ENCODE assay signal across 8 cellular contexts in the genomic region with DNA sequence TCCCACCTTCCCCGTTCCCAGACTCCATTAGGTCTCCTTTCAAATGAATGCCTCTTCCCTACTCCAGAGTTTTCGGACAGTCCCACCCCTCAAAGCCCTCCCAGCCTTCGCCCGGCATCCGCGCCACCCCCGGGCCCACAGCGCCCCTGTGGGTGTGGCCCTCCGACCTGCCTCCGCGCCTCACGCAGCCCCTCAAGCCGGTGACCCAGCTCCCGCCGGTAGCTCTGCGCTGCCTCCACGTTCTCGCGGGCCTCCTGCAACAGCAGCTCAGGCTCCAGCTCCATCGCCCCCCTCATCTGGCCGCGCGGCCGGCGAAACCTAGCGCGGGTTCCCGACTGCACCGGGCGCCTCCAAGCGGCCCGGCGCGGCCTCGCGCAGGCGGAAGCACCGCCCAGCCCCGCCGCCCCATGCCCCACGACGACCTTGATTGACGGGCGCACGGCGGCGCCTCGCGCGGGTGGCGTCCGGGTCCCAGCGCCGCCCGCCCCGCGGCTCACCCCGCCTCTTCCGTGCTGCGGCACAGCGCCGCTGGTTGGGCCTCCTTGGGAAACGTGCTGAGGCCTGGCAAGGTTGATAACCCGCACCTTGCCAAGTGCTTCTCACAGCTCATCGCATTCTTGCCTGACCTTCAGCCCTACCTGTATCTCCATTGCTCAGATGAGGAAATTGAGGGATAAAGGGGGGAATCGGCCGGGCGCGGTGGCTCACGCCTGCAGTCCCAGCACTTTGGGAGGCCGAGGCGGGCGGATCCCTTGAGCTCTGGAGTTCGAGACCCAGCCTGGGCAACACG. TPM values are rescaled to one million over a fixed set of nuclear protein-coding genes. Genes with fewer than 3 reads are reported as not detected.
DNase-seq lines count a peak whose midpoint lies in the region; ATAC-seq, FAIRE-seq and TF ChIP-seq lines count a peak whose summit lies in the region.

Gene CRLF3 (minus strand): TSS at position 337 of the 790 bp plus-strand sequence. CDS start 41 bp downstream, at position 296.

- peaks cover 9 to 31% of the 10 kb centered on the region in 2 donors for H3K4me1 ChIP-seq in adrenal gland (replicated peaks in 1 of 2)
- H3K4me1 ChIP-seq in heart right ventricle, result peaks cover 0 to 61% (median 28%) of the 10 kb centered on the region in 9 donors
- H3K4me1 ChIP-seq in upper lobe of left lung, result peaks cover 26 to 47% (median 35%) of the 10 kb centered on the region in 4 donors

- TF ChIP-seq EP300 in upper lobe of left lung (IDR thresholded peaks at IDR 0.05), result no peak

- no peaks in the 10 kb centered on the region for H3K9me3 Mint-ChIP-seq in T-cell

- no peaks in the 10 kb centered on the region for H3K9me3 ChIP-seq in adrenal gland (replicated peaks in 1 of 3)
- H3K9me3 ChIP-seq in heart right ventricle, result no peaks in the 10 kb centered on the region
- H3K9me3 ChIP-seq in upper lobe of left lung, result no peaks in the 10 kb centered on the region

- H3K4me3 Mint-ChIP-seq in T-cell, result peak within 1 kb of the TSS; percentile 90 to 94 (median 93)

- TF ChIP-seq POLR2A in GM12891 (IDR thresholded peaks at IDR 0.05; ENCODE audit: low read depth, low read length), result peak; percentile 78
- TF ChIP-seq POLR2A in adrenal gland (IDR thresholded peaks at IDR 0.05), result peak; percentile 58 to 73
- TF ChIP-seq POLR2A in upper lobe of left lung (IDR thresholded peaks at IDR 0.05), result peak in 3 of 4 donors; percentile 45 to 90 (median 67)

- H3K27ac ChIP-seq in adrenal gland (peak within 1 kb of the TSS in 4 of 5 donors; percentile 49 to 85 (median 78)), heart right ventricle (peak within 1 kb of the TSS in 9 of 10 donors; percentile 62 to 97 (median 82)), upper lobe of left lung (peak within 1 kb of the TSS; percentile 78 to 97 (median 88))

- peak; percentile 99 for FAIRE-seq in GM12891 (lab: Jason Lieb, UNC)

- no peaks in the 10 kb centered on the region for H3K36me3 ChIP-seq in adrenal gland (replicated peaks in 1 of 2)
- no peaks in the 10 kb centered on the region for H3K36me3 ChIP-seq in heart right ventricle
- no peaks in the 10 kb centered on the region for H3K36me3 ChIP-seq in upper lobe of left lung

- peak within 1 kb of the TSS; percentile 62 to 96 (median 80) for H3K4me3 ChIP-seq in adrenal gland
- peak within 1 kb of the TSS; percentile 42 to 98 (median 94) for H3K4me3 ChIP-seq in heart right ventricle
- peak within 1 kb of the TSS; percentile 54 to 98 (median 92) for H3K4me3 ChIP-seq in upper lobe of left lung

- H3K36me3 Mint-ChIP-seq in T-cell, result no peaks in the 10 kb centered on the region

- peaks cover 38 to 44% (median 41%) of the 10 kb centered on the region in 3 donors for H3K4me1 Mint-ChIP-seq in T-cell

- ATAC-seq in HG02840 (IDR thresholded peaks at IDR 0.05; ENCODE audit: low FRiP score, unreplicated experiment) (peak; percentile 82), T-cell (replicated peaks in 1 of 4) (peak; percentile 94 to 97 (median 96)), heart right ventricle (peak; percentile 96 to 99 (median 99)), upper lobe of left lung (ENCODE audit: low FRiP score in 2 of 2) (peak; percentile 98 to 99)

- POLR2A ChIA-PET in T-cell (lab: Charles Lee), result interaction anchor here in 1 of 2 donors (0.6 kb wide), 3 partner anchors 26 to 487 kb away, joined by 3 to 4 read pairs (median 3); no protein-coding TSS in a partner anchor

- H3K27me3 Mint-ChIP-seq in T-cell, result no peaks in the 10 kb centered on the region

- H3K27ac Mint-ChIP-seq in T-cell, result peak within 1 kb of the TSS; percentile 93 to 94

- peak in 5 of 6 experiments; percentile 32 to 63 (median 60) for TF ChIP-seq CTCF in adrenal gland (IDR thresholded peaks at IDR 0.05)
- peak; percentile 24 to 80 (median 64) for TF ChIP-seq CTCF in heart right ventricle (IDR thresholded peaks at IDR 0.05)
- TF ChIP-seq CTCF in upper lobe of left lung (IDR thresholded peaks at IDR 0.05), result peak; percentile 69 to 87 (median 80)

- WGBS in adrenal gland, 4 donors, result 4 to 18% (median 11%) methylated on average over 21 to 75 of the region's 75 CpGs
- 5 to 8% methylated on average over 72 to 75 of the region's 75 CpGs for WGBS in heart right ventricle, 2 donors
- WGBS in upper lobe of left lung, 2 donors, result 13 to 17% methylated on average over 29 to 36 of the region's 75 CpGs

- H3K27me3 ChIP-seq in adrenal gland (no peaks in the 10 kb centered on the region), heart right ventricle (no peaks in the 10 kb centered on the region), upper lobe of left lung (no peaks in the 10 kb centered on the region)

- intact Hi-C loops in adrenal gland (cut with DNase I) (loop anchor here (10.0 kb wide), 1 partner anchor 110 kb away; no protein-coding TSS in a partner anchor), heart right ventricle (cut with DNase I) (loop anchor here in 1 of 10 donors (5.0 kb wide), 1 partner anchor 347 kb away; the partner anchor contains the start of gene GOSR1), posterior vena cava (cut with DNase I) (no loop called here)

- CTCF ChIA-PET in T-cell (lab: Charles Lee), result interaction anchor here (0.5 to 4.2 kb wide), 13 partner anchors 10 to 1234 kb away, joined by 3 to 48 read pairs (median 3); partner anchors contain the start of gene GOSR1 (in 1 of the 2)

- DNase-seq in GM12891 (ENCODE audit: insufficient read length, low spot score) (peak; percentile 92), NCI-H1436 treated with DMSO at 0.1 percent for 48 hours (lab: John Stamatoyannopoulos, UW) (peak; percentile 60), T-cell (peak; percentile 79 to 94 (median 89)), adrenal gland (peak; percentile 86 to 91 (median 88)), heart right ventricle (peak; percentile 88 to 90), posterior vena cava (ENCODE audit: low spot score) (peak; percentile 97), upper lobe of left lung (peak; percentile 92 to 99)

TF ChIP-seq in GM12891, 5 proteins besides CTCF, POLR2A, EP300 and RAD21:
- TF ChIP-seq SPI1 (IDR thresholded peaks at IDR 0.05; ENCODE audit: low read depth, low read length), result 0 out of 2 replicates have a peak, but pooled peaks have one; percentile 15
- no peak; the same call in 1 of the 2 replicates for TF ChIP-seq POU2F2 (IDR thresholded peaks at IDR 0.05; ENCODE audit: low read depth, low read length)
- peak; percentile 49 for TF ChIP-seq TAF1 (IDR thresholded peaks at IDR 0.05; ENCODE audit: low read depth, low read length)
- TF ChIP-seq PAX5 (IDR thresholded peaks at IDR 0.05; ENCODE audit: insufficient read depth, low read length, severe bottlenecking), result peak; percentile 35
- no peak for TF ChIP-seq POLR2AphosphoS5 (IDR thresholded peaks at IDR 0.05; ENCODE audit: low read depth, low read length)

RNA-seq across cellular contexts. Expression of gene CRLF3, which starts in this region (rescaled TPM):
- polyA plus RNA-seq in GM12891 (2012; ENCODE audit: low read depth, missing spikeins), result 11.6 TPM
- total RNA-seq in T-cell, result 100 to 1,000 TPM in 1 of 5 donors, 10 to 100 TPM in 4; 73.3 to 112 (median 89.2) TPM
- total RNA-seq in adrenal gland, result 10 to 100 TPM in 3 of 8 donors, 1 to 10 TPM in 5; 3.1 to 18.0 (median 8.1) TPM
- 1 to 10 TPM; 3.4 to 6.8 (median 6.0) TPM for polyA plus RNA-seq in adrenal gland
- 1 to 10 TPM; 4.2 to 9.5 (median 5.6) TPM for total RNA-seq in heart right ventricle
- polyA plus RNA-seq in heart right ventricle, result 1 to 10 TPM; 3.2 to 4.7 TPM
- total RNA-seq in posterior vena cava, result 10 to 100 TPM in 1 of 2 donors, 1 to 10 TPM in 1; 8.1 to 10.1 TPM
- total RNA-seq in upper lobe of left lung, result 10 to 100 TPM in 5 of 6 donors, 1 to 10 TPM in 1; 8.1 to 26.4 (median 17.8) TPM

Comparison
In these comparisons a context has a peak if more than half of its experiments do, and no peak if none do; other contexts are left out.
1. Peak in every context shown above with its lines: DNase-seq, ATAC-seq, H3K4me3 ChIP-seq and H3K27ac ChIP-seq.
2. intact Hi-C loops: an anchor here in adrenal gland (10.0 kb wide); none called in posterior vena cava.